ENCODE assay signal across 9 cellular contexts in genomic region chr6:79984261-79984660, GRCh38. TPM values are rescaled to one million over a fixed set of nuclear protein-coding genes. Genes with fewer than 3 reads are reported as not detected.
A peak's percentile ranks its signal among the peaks of the same experiment; 100 is the strongest.
DNase-seq lines count a peak whose midpoint lies in the region; ATAC-seq and TF ChIP-seq lines count a peak whose summit lies in the region.
"Had no signal": no experiment of that assay in that cellular context is flagged by ENCODE, and none has a peak within 500 bp of the region (broad histone marks: within the 10 kb centered on the region; RNA-seq: fewer than 3 reads in every experiment).

No MANE protein-coding gene starts in this region.

- no peak for TF ChIP-seq CTCF in WTC11 (IDR thresholded peaks at IDR 0.05)
- no peak for TF ChIP-seq CTCF in nephron progenitor cell (IDR thresholded peaks at IDR 0.05)

- no peaks in the 10 kb centered on the region for H3K4me1 ChIP-seq in aorta (ENCODE audit: control insufficient read depth in 1 of 2, insufficient read depth in 2 of 2, low read length in 2 of 2)

- no peaks in the 10 kb centered on the region; the same call in 1 of the 2 replicates for H3K27me3 Mint-ChIP-seq in WTC11 (ENCODE audit: low read depth)
- no peaks in the 10 kb centered on the region for H3K27me3 Mint-ChIP-seq in nephron progenitor cell (ENCODE audit: low read depth, poor library complexity)
- peaks cover 2% of the 10 kb centered on the region for H3K27me3 Mint-ChIP-seq in activated CD4-positive, alpha-beta T cell treated with anti-CD3 and anti-CD28 coated beads, Interleukin-2, amount 10 ng/mL, durations not matched to agents 24 days and 14 days

- 48 to 56% methylated on average over 2 of the region's 2 CpGs for WGBS in aorta, 2 donors

- H3K9me3 Mint-ChIP-seq in WTC11 (no peaks in the 10 kb centered on the region), nephron progenitor cell (no peaks in the 10 kb centered on the region)
- H3K9me3 Mint-ChIP-seq in activated CD4-positive, alpha-beta T cell treated with anti-CD3 and anti-CD28 coated beads, Interleukin-2, amount 10 ng/mL, durations not matched to agents 24 days and 14 days: no peaks in the 10 kb centered on the region

- CTCF ChIA-PET in WTC11 (lab: Charles Lee): interaction anchor here (0.8 to 3.4 kb wide), 3 partner anchors 35 to 54 kb away, joined by 3 to 16 read pairs (median 9); no protein-coding TSS in a partner anchor

- no peaks in the 10 kb centered on the region for H3K36me3 ChIP-seq in aorta (ENCODE audit: control insufficient read depth in 1 of 2, insufficient read depth in 2 of 2, low read length in 1 of 2)

- H3K9me3 ChIP-seq in aorta (ENCODE audit: control insufficient read depth, low read length): no peaks in the 10 kb centered on the region

- intact Hi-C loops in aorta (cut with DNase I): no loop called here
- intact Hi-C loops in activated CD4-positive, alpha-beta T cell treated with anti-CD3 and anti-CD28 coated beads, Interleukin-2, amount 10 ng/mL, durations not matched to agents 24 days and 14 days (cut with micrococcal nuclease): no loop called here

- no peak overlapping the region for H3K4me3 ChIP-seq in aorta (ENCODE audit: low read length in 2 of 2)

- no peak overlapping the region for H3K27ac Mint-ChIP-seq in WTC11
- H3K27ac Mint-ChIP-seq in nephron progenitor cell: no peak overlapping the region
- no peak overlapping the region for H3K27ac Mint-ChIP-seq in activated CD4-positive, alpha-beta T cell treated with anti-CD3 and anti-CD28 coated beads, Interleukin-2, amount 10 ng/mL, durations not matched to agents 24 days and 14 days

- H3K4me3 Mint-ChIP-seq in WTC11 (no peak overlapping the region), nephron progenitor cell (no peak overlapping the region)
- H3K4me3 Mint-ChIP-seq in activated CD4-positive, alpha-beta T cell treated with anti-CD3 and anti-CD28 coated beads, Interleukin-2, amount 10 ng/mL, durations not matched to agents 24 days and 14 days: no peak overlapping the region

- H3K36me3 Mint-ChIP-seq in WTC11 (no peaks in the 10 kb centered on the region), nephron progenitor cell (ENCODE audit: low read depth) (no peaks in the 10 kb centered on the region)
- no peaks in the 10 kb centered on the region for H3K36me3 Mint-ChIP-seq in activated CD4-positive, alpha-beta T cell treated with anti-CD3 and anti-CD28 coated beads, Interleukin-2, amount 10 ng/mL, durations not matched to agents 24 days and 14 days (ENCODE audit: low read depth)

- POLR2A ChIA-PET in WTC11 (lab: Charles Lee): no interaction called here

- peak; percentile 21 for DNase-seq in DMS 273 (lab: John Stamatoyannopoulos, UW; ENCODE audit: unreplicated experiment)
- no peak for DNase-seq in DMS 273 treated with DMSO at 0.1 percent for 48 hours (lab: John Stamatoyannopoulos, UW)
- no peak for DNase-seq in WTC11 (ENCODE audit: low spot score)
- DNase-seq in nephron progenitor cell: peak; percentile 6
- no peak for DNase-seq in aorta
- no peak for DNase-seq in activated CD4-positive, alpha-beta T cell treated with anti-CD3 and anti-CD28 coated beads, Interleukin-2, amount 10 ng/mL, durations not matched to agents 24 days and 14 days
- DNase-seq: 8988T had no signal

- no peaks in the 10 kb centered on the region for H3K4me1 Mint-ChIP-seq in WTC11
- H3K4me1 Mint-ChIP-seq in nephron progenitor cell: peaks cover 10% of the 10 kb centered on the region
- no peaks in the 10 kb centered on the region for H3K4me1 Mint-ChIP-seq in activated CD4-positive, alpha-beta T cell treated with anti-CD3 and anti-CD28 coated beads, Interleukin-2, amount 10 ng/mL, durations not matched to agents 24 days and 14 days

- H3K27ac ChIP-seq in aorta (ENCODE audit: low read depth in 1 of 2, low read length in 2 of 2): no peak overlapping the region

- ATAC-seq in HG02973 (IDR thresholded peaks at IDR 0.05; ENCODE audit: unreplicated experiment) (peak; percentile 45), WTC11 (peak; percentile 90), aorta (ENCODE audit: low FRiP score) (no peak), HG03159 (IDR thresholded peaks at IDR 0.05; ENCODE audit: unreplicated experiment) (no peak)

- no peaks in the 10 kb centered on the region for H3K27me3 ChIP-seq in aorta (ENCODE audit: control insufficient read depth in 1 of 2, insufficient read depth in 2 of 2, low read length in 1 of 2)

TF ChIP-seq in WTC11, 78 proteins besides CTCF, POLR2A, EP300 and RAD21 (continues in another document):
- TF ChIP-seq, protein P1, sequence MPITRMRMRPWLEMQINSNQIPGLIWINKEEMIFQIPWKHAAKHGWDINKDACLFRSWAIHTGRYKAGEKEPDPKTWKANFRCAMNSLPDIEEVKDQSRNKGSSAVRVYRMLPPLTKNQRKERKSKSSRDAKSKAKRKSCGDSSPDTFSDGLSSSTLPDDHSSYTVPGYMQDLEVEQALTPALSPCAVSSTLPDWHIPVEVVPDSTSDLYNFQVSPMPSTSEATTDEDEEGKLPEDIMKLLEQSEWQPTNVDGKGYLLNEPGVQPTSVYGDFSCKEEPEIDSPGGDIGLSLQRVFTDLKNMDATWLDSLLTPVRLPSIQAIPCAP (CRISPR knock-in tag; IDR thresholded peaks at IDR 0.05): no peak
- TF ChIP-seq NR1H2 (CRISPR knock-in tag; IDR thresholded peaks at IDR 0.05) (no peak), SMAD3 (CRISPR knock-in tag; IDR thresholded peaks at IDR 0.05; ENCODE audit: borderline replicate concordance) (no peak), CBFB (CRISPR knock-in tag; IDR thresholded peaks at IDR 0.05; ENCODE audit: low read depth) (no peak), E2F5 (CRISPR knock-in tag; IDR thresholded peaks at IDR 0.05) (no peak), FOXK1 (CRISPR knock-in tag; IDR thresholded peaks at IDR 0.05) (no peak), ZNF138 (CRISPR knock-in tag; conservative IDR thresholded peaks at IDR 0.05) (no peak), RORB (CRISPR knock-in tag; IDR thresholded peaks at IDR 0.05) (no peak), GRHL2 (CRISPR knock-in tag; IDR thresholded peaks at IDR 0.05; ENCODE audit: insufficient replicate concordance, severe bottlenecking) (no peak)
- TF ChIP-seq, protein P2, sequence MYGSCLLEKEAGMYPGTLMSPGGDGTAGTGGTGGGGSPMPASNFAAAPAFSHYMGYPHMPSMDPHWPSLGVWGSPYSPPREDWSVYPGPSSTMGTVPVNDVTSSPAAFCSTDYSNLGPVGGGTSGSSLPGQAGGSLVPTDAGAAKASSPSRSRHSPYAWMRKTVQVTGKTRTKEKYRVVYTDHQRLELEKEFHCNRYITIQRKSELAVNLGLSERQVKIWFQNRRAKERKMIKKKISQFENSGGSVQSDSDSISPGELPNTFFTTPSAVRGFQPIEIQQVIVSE (CRISPR knock-in tag; IDR thresholded peaks at IDR 0.05; ENCODE audit: borderline replicate concordance): no peak
- TF ChIP-seq, protein P3, sequence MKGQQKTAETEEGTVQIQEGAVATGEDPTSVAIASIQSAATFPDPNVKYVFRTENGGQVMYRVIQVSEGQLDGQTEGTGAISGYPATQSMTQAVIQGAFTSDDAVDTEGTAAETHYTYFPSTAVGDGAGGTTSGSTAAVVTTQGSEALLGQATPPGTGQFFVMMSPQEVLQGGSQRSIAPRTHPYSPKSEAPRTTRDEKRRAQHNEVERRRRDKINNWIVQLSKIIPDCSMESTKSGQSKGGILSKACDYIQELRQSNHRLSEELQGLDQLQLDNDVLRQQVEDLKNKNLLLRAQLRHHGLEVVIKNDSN (CRISPR knock-in tag; IDR thresholded peaks at IDR 0.05): no peak
- TF ChIP-seq, protein P4, sequence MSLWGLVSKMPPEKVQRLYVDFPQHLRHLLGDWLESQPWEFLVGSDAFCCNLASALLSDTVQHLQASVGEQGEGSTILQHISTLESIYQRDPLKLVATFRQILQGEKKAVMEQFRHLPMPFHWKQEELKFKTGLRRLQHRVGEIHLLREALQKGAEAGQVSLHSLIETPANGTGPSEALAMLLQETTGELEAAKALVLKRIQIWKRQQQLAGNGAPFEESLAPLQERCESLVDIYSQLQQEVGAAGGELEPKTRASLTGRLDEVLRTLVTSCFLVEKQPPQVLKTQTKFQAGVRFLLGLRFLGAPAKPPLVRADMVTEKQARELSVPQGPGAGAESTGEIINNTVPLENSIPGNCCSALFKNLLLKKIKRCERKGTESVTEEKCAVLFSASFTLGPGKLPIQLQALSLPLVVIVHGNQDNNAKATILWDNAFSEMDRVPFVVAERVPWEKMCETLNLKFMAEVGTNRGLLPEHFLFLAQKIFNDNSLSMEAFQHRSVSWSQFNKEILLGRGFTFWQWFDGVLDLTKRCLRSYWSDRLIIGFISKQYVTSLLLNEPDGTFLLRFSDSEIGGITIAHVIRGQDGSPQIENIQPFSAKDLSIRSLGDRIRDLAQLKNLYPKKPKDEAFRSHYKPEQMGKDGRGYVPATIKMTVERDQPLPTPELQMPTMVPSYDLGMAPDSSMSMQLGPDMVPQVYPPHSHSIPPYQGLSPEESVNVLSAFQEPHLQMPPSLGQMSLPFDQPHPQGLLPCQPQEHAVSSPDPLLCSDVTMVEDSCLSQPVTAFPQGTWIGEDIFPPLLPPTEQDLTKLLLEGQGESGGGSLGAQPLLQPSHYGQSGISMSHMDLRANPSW (CRISPR knock-in tag; conservative IDR thresholded peaks at IDR 0.05; ENCODE audit: low read depth): no peak
- TF ChIP-seq, protein P5, sequence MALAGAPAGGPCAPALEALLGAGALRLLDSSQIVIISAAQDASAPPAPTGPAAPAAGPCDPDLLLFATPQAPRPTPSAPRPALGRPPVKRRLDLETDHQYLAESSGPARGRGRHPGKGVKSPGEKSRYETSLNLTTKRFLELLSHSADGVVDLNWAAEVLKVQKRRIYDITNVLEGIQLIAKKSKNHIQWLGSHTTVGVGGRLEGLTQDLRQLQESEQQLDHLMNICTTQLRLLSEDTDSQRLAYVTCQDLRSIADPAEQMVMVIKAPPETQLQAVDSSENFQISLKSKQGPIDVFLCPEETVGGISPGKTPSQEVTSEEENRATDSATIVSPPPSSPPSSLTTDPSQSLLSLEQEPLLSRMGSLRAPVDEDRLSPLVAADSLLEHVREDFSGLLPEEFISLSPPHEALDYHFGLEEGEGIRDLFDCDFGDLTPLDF (CRISPR knock-in tag; IDR thresholded peaks at IDR 0.05): no peak

RNA-seq across cellular contexts. Expression of gene TTK, which starts 20.2 kb away (rescaled TPM):
- total RNA-seq in WTC11 (2021) (47.2 to 51.0 TPM (median 49.4 TPM) in 3 replicates), aorta (under 1 TPM; 0.45 to 0.84 TPM)
- 1 to 10 TPM in 1 of 2 donors, not detected in 1; 1.6 TPM for polyA plus RNA-seq in aorta
- total RNA-seq in activated CD4-positive, alpha-beta T cell treated with anti-CD3 and anti-CD28 coated beads, Interleukin-2, amount 10 ng/mL, durations not matched to agents 24 days and 14 days: 21.9 and 22.4 TPM in 2 replicates

RNA-seq across cellular contexts. Expression of gene ELOVL4, which starts 36.9 kb away (rescaled TPM):
- total RNA-seq in WTC11 (2021) (8.5 to 10.1 TPM (median 9.0 TPM) in 3 replicates), aorta (1 to 10 TPM; 2.4 to 3.3 TPM)
- 1 to 10 TPM; 1.6 to 2.3 TPM for polyA plus RNA-seq in aorta
- total RNA-seq in activated CD4-positive, alpha-beta T cell treated with anti-CD3 and anti-CD28 coated beads, Interleukin-2, amount 10 ng/mL, durations not matched to agents 24 days and 14 days: 0.88 and 0.89 TPM in 2 replicates

Comparison
In these comparisons a context has a peak if more than half of its experiments do, and no peak if none do; other contexts are left out.
1. DNase-seq: peak in DMS 273 (single experiment) and nephron progenitor cell (single experiment); none in DMS 273 treated with DMSO at 0.1 percent for 48 hours (single experiment), WTC11 (single experiment), aorta (0 of 2) and activated CD4-positive, alpha-beta T cell treated with anti-CD3 and anti-CD28 coated beads, Interleukin-2, amount 10 ng/mL, durations not matched to agents 24 days and 14 days (single experiment).
2. ATAC-seq: peak in HG02973 (single experiment) and WTC11 (single experiment); none in aorta (single experiment) and HG03159 (single experiment).
3. RNA of gene TTK, which starts 20.2 kb away (total RNA-seq): 47.2 to 51.0 TPM in WTC11 and 21.9 to 22.4 TPM in activated CD4-positive, alpha-beta T cell treated with anti-CD3 and anti-CD28 coated beads, Interleukin-2, amount 10 ng/mL, durations not matched to agents 24 days and 14 days; 0.45 to 0.84 TPM in aorta; every median in the first group is over 10 times any median in the second.